In genomic region chr1:39653546-39654031, GRCh38 we compare ENCODE assay signal across 8 cellular contexts. TPM values are rescaled to one million over a fixed set of nuclear protein-coding genes. Genes with fewer than 3 reads are reported as not detected.
DNase-seq lines count a peak whose midpoint lies in the region; ATAC-seq and TF ChIP-seq lines count a peak whose summit lies in the region.

No MANE protein-coding gene starts in this region.

- H3K4me1 ChIP-seq in HEK293 (ENCODE audit: control insufficient read depth, insufficient read depth, low read length), result no peaks in the 10 kb centered on the region

- no peaks in the 10 kb centered on the region for H3K36me3 ChIP-seq in HEK293 (ENCODE audit: control insufficient read depth in 2 of 2, insufficient read depth in 1 of 2, low read length in 2 of 2)

- H3K9me3 ChIP-seq in HEK293 (ENCODE audit: control insufficient read depth, insufficient read depth, low read depth, low read length), result no peaks in the 10 kb centered on the region

- H3K27me3 Mint-ChIP-seq in activated CD4-positive, alpha-beta memory T cell treated with anti-CD3 and anti-CD28 coated beads, Interleukin-2, amount 10 ng/mL, durations not matched to agents 7 days and 5 days, result peaks cover 7% of the 10 kb centered on the region
- peaks cover 0 to 29% of the 10 kb centered on the region in 2 donors for H3K27me3 Mint-ChIP-seq in effector memory CD8-positive, alpha-beta T cell
- peaks cover 36% of the 10 kb centered on the region for H3K27me3 Mint-ChIP-seq in mesothelial cell of epicardium (ENCODE audit: low read depth)

- POLR2A ChIA-PET in HEK293 (lab: Yijun Ruan, JAX), result interaction anchor here (0.6 kb wide), 1 partner anchor 50 kb away, joined by 5 read pairs; no protein-coding TSS in a partner anchor
- POLR2A ChIA-PET in activated CD4-positive, alpha-beta memory T cell treated with anti-CD3 and anti-CD28 coated beads, Interleukin-2, amount 10 ng/mL, durations not matched to agents 7 days and 5 days (lab: Charles Lee), result interaction anchor here (1.4 kb wide), 1 partner anchor 78 kb away, joined by 3 read pairs; no protein-coding TSS in a partner anchor

- ATAC-seq in effector memory CD8-positive, alpha-beta T cell (replicated peaks), result peak; percentile 77
- no peak for ATAC-seq in GM19467 (IDR thresholded peaks at IDR 0.05; ENCODE audit: unreplicated experiment)

- H3K36me3 Mint-ChIP-seq in activated CD4-positive, alpha-beta memory T cell treated with anti-CD3 and anti-CD28 coated beads, Interleukin-2, amount 10 ng/mL, durations not matched to agents 7 days and 5 days (ENCODE audit: low read depth), result no peaks in the 10 kb centered on the region
- H3K36me3 Mint-ChIP-seq in effector memory CD8-positive, alpha-beta T cell (ENCODE audit: insufficient read depth), result no peaks in the 10 kb centered on the region
- no peaks in the 10 kb centered on the region for H3K36me3 Mint-ChIP-seq in mesothelial cell of epicardium

- no peak overlapping the region for H3K27ac Mint-ChIP-seq in activated CD4-positive, alpha-beta memory T cell treated with anti-CD3 and anti-CD28 coated beads, Interleukin-2, amount 10 ng/mL, durations not matched to agents 7 days and 5 days
- H3K27ac Mint-ChIP-seq in effector memory CD8-positive, alpha-beta T cell, result no peak overlapping the region
- no peak overlapping the region for H3K27ac Mint-ChIP-seq in mesothelial cell of epicardium

- H3K4me3 Mint-ChIP-seq in activated CD4-positive, alpha-beta memory T cell treated with anti-CD3 and anti-CD28 coated beads, Interleukin-2, amount 10 ng/mL, durations not matched to agents 7 days and 5 days, result no peak overlapping the region
- no peak overlapping the region for H3K4me3 Mint-ChIP-seq in effector memory CD8-positive, alpha-beta T cell
- H3K4me3 Mint-ChIP-seq in mesothelial cell of epicardium, result no peak overlapping the region

- peaks cover 12% of the 10 kb centered on the region for H3K4me1 Mint-ChIP-seq in activated CD4-positive, alpha-beta memory T cell treated with anti-CD3 and anti-CD28 coated beads, Interleukin-2, amount 10 ng/mL, durations not matched to agents 7 days and 5 days
- peaks cover 0 to 10% of the 10 kb centered on the region in 2 donors for H3K4me1 Mint-ChIP-seq in effector memory CD8-positive, alpha-beta T cell (ENCODE audit: low read depth in 2 of 2)
- H3K4me1 Mint-ChIP-seq in mesothelial cell of epicardium, result peaks cover 4% of the 10 kb centered on the region

- H3K9me3 Mint-ChIP-seq in activated CD4-positive, alpha-beta memory T cell treated with anti-CD3 and anti-CD28 coated beads, Interleukin-2, amount 10 ng/mL, durations not matched to agents 7 days and 5 days, result no peaks in the 10 kb centered on the region
- H3K9me3 Mint-ChIP-seq in effector memory CD8-positive, alpha-beta T cell, result no peaks in the 10 kb centered on the region
- H3K9me3 Mint-ChIP-seq in mesothelial cell of epicardium, result no peaks in the 10 kb centered on the region

- CTCF ChIA-PET in HEK293 (lab: Yijun Ruan, JAX), result interaction anchor here (0.5 to 15.5 kb wide), 32 partner anchors 8 to 670 kb away, joined by 3 to 350 read pairs (median 4); partner anchors contain the start of genes HEYL, HPCAL4 and NT5C1A
- CTCF ChIA-PET in activated CD4-positive, alpha-beta memory T cell treated with anti-CD3 and anti-CD28 coated beads, Interleukin-2, amount 10 ng/mL, durations not matched to agents 7 days and 5 days (lab: Charles Lee), result interaction anchor here (0.6 to 10.7 kb wide), 9 partner anchors 13 to 555 kb away, joined by 3 to 229 read pairs (median 3); partner anchors contain the start of gene NT5C1A

- TF ChIP-seq CTCF in HEK293 (tag by site-specific recombination; IDR thresholded peaks at IDR 0.05) (peak; percentile 83), mesothelial cell of epicardium (IDR thresholded peaks at IDR 0.05; ENCODE audit: unreplicated experiment) (peak; percentile 83)

- no peak overlapping the region for H3K4me3 ChIP-seq in HEK293 (ENCODE audit: low read depth, low read length)

- H3K27ac ChIP-seq in HEK293 (ENCODE audit: extremely low read depth, low read depth, low read length), result no peak overlapping the region

- DNase-seq in C1 segment of cervical spinal cord (lab: John Stamatoyannopoulos, UW) (peak in 13 of 14 donors; percentile 11 to 74 (median 61)), NCI-H774 (lab: John Stamatoyannopoulos, UW) (peak; percentile 85), mesothelial cell of epicardium (ENCODE audit: low spot score in 2 of 2, unreplicated experiment in 2 of 2) (peak; percentile 55 to 82)
- DNase-seq in activated CD4-positive, alpha-beta memory T cell treated with anti-CD3 and anti-CD28 coated beads, Interleukin-2, amount 10 ng/mL, durations not matched to agents 7 days and 5 days, result peak; percentile 80
- DNase-seq in effector memory CD8-positive, alpha-beta T cell, result peak; percentile 57 to 65 (median 60)
- DNase-seq in stimulated activated CD8-positive, alpha-beta memory T cell treated with anti-CD3 and anti-CD28 coated beads, Interleukin-15, amount 100 ng/mL, for 4 hours (ENCODE audit: low read depth in 2 of 2), result peak; percentile 40 to 60

TF ChIP-seq in HEK293, 187 proteins besides CTCF, POLR2A, EP300 and RAD21 (continues in another document):
- TF ChIP-seq ZNF157 (tag by site-specific recombination; IDR thresholded peaks at IDR 0.05) (no peak), ZNF214 (tag by site-specific recombination; IDR thresholded peaks at IDR 0.05; ENCODE audit: borderline replicate concordance) (no peak), ZNF701 (tag by site-specific recombination; IDR thresholded peaks at IDR 0.05) (no peak), ZBTB17 (tag by site-specific recombination; IDR thresholded peaks at IDR 0.05) (peak; percentile 80), ZNF621 (tag by site-specific recombination; IDR thresholded peaks at IDR 0.05) (no peak), ZNF677 (tag by site-specific recombination; IDR thresholded peaks at IDR 0.05) (no peak), ZNF610 (tag by site-specific recombination; IDR thresholded peaks at IDR 0.05; ENCODE audit: borderline replicate concordance) (no peak), ZNF555 (tag by site-specific recombination; conservative IDR thresholded peaks at IDR 0.05) (no peak), ZNF433 (tag by site-specific recombination; IDR thresholded peaks at IDR 0.05; ENCODE audit: low read depth) (no peak), ZFP41 (tag by site-specific recombination; IDR thresholded peaks at IDR 0.05; ENCODE audit: borderline replicate concordance) (no peak), ZNF596 (tag by site-specific recombination; IDR thresholded peaks at IDR 0.05) (no peak), ZNF211 (tag by site-specific recombination; IDR thresholded peaks at IDR 0.05; ENCODE audit: low read depth) (no peak), SCRT1 (tag by site-specific recombination; IDR thresholded peaks at IDR 0.05; ENCODE audit: borderline replicate concordance) (no peak), ZNF76 (tag by site-specific recombination; IDR thresholded peaks at IDR 0.05; ENCODE audit: borderline replicate concordance, low read depth) (no peak), EGR2 (tag by site-specific recombination; IDR thresholded peaks at IDR 0.05; ENCODE audit: low read depth) (peak; percentile 80), ZFHX2 (tag by site-specific recombination; conservative IDR thresholded peaks at IDR 0.05) (peak; percentile 72), ZNF223 (tag by site-specific recombination; IDR thresholded peaks at IDR 0.05) (no peak), ZNF184 (tag by site-specific recombination; IDR thresholded peaks at IDR 0.05) (0 out of 2 replicates have a peak, but pooled peaks have one; percentile 18), KLF16 (tag by site-specific recombination; IDR thresholded peaks at IDR 0.05) (no peak), ZNF37A (tag by site-specific recombination; IDR thresholded peaks at IDR 0.05) (no peak), ZIC2 (tag by site-specific recombination; IDR thresholded peaks at IDR 0.05) (no peak), ZNF354C (tag by site-specific recombination; IDR thresholded peaks at IDR 0.05; ENCODE audit: borderline replicate concordance, low read depth) (no peak), ZNF654 (tag by site-specific recombination; IDR thresholded peaks at IDR 0.05; ENCODE audit: low read depth) (peak; percentile 96), KLF1 (tag by site-specific recombination; IDR thresholded peaks at IDR 0.05) (no peak), YY1 (tag by site-specific recombination; IDR thresholded peaks at IDR 0.05) (no peak), MEIS1 (CRISPR knock-in tag; IDR thresholded peaks at IDR 0.05; ENCODE audit: borderline replicate concordance) (no peak)
- TF ChIP-seq, protein P1, sequence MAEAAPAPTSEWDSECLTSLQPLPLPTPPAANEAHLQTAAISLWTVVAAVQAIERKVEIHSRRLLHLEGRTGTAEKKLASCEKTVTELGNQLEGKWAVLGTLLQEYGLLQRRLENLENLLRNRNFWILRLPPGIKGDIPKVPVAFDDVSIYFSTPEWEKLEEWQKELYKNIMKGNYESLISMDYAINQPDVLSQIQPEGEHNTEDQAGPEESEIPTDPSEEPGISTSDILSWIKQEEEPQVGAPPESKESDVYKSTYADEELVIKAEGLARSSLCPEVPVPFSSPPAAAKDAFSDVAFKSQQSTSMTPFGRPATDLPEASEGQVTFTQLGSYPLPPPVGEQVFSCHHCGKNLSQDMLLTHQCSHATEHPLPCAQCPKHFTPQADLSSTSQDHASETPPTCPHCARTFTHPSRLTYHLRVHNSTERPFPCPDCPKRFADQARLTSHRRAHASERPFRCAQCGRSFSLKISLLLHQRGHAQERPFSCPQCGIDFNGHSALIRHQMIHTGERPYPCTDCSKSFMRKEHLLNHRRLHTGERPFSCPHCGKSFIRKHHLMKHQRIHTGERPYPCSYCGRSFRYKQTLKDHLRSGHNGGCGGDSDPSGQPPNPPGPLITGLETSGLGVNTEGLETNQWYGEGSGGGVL (tag by site-specific recombination; IDR thresholded peaks at IDR 0.05), result no peak

RNA-seq across cellular contexts. Expression of gene HEYL, which starts 14.1 kb away (rescaled TPM):
- total RNA-seq in activated CD4-positive, alpha-beta memory T cell treated with anti-CD3 and anti-CD28 coated beads, Interleukin-2, amount 10 ng/mL, durations not matched to agents 7 days and 5 days, result not detected
- total RNA-seq in mesothelial cell of epicardium, result 5.6 to 5.7 TPM (median 5.6 TPM) in 3 replicates

RNA-seq across cellular contexts. Expression of gene NT5C1A, which starts 18.3 kb away (rescaled TPM):
- not detected for total RNA-seq in activated CD4-positive, alpha-beta memory T cell treated with anti-CD3 and anti-CD28 coated beads, Interleukin-2, amount 10 ng/mL, durations not matched to agents 7 days and 5 days
- total RNA-seq in mesothelial cell of epicardium, result 0.34 TPM in 1 of 3 replicates, not detected in the others

RNA-seq across cellular contexts. Expression of gene HPCAL4, which starts 37.6 kb away (rescaled TPM):
- 1 to 10 TPM; 2.4 to 2.6 TPM for total RNA-seq in activated CD4-positive, alpha-beta memory T cell treated with anti-CD3 and anti-CD28 coated beads, Interleukin-2, amount 10 ng/mL, durations not matched to agents 7 days and 5 days
- total RNA-seq in mesothelial cell of epicardium, result 0.54 to 0.69 TPM (median 0.60 TPM) in 3 replicates
